Comparison of ENCODE assay signal across 24 cellular contexts in the genomic region with DNA sequence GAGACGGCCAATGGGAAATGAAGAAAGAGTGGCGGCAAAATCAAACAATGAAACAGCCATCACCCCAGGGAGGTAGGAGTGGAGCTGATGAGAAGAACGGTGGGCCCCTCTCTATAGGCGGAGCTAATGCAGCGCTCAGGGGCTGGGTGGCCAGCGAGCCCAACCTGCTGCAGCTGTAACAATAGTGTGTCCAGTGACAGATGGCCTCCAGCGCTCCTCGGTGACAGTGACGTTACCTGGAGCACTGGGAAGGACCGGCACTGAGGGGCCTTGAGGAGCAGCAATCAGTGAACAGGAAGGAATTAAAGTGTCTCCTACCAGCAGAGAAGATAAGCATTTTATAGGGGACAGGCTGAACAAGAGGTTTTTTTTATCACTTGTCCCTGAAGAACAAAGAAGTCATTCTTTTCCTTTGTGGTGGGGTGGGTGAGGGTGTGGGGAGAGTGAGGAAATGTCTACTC.
DNase-seq lines count a peak whose midpoint lies in the region; TF ChIP-seq lines count a peak whose summit lies in the region.
"Had no signal": no experiment of that assay in that cellular context is flagged by ENCODE, and none has a peak within 500 bp of the region (broad histone marks: within the 10 kb centered on the region; RNA-seq: fewer than 3 reads in every experiment).

No MANE protein-coding gene starts in this region.

- no peak overlapping the region for H2AFZ ChIP-seq in hepatocyte
- H2AFZ ChIP-seq: PC-9 had no signal

- TF ChIP-seq CTCF in Peyer's patch (IDR thresholded peaks at IDR 0.05) (no peak), hepatocyte (IDR thresholded peaks at IDR 0.05; ENCODE audit: poor library complexity) (no peak), MCF 10A (IDR thresholded peaks at IDR 0.05; ENCODE audit: unreplicated experiment) (no peak), WERI-Rb-1 (IDR thresholded peaks at IDR 0.05; ENCODE audit: low read depth, low read length) (no peak)

- H3K4me3 ChIP-seq in Peyer's patch (no peak overlapping the region), hepatocyte (no peak overlapping the region), WERI-Rb-1 (ENCODE audit: low read depth, low read length) (no peak overlapping the region)
- H3K4me3 ChIP-seq: HAP-1, PC-9, tibial nerve had no signal

- H3K4me2 ChIP-seq in hepatocyte = no peak overlapping the region
- H3K4me2 ChIP-seq: PC-9 had no signal

- 62% methylated on average over 10 of the region's 10 CpGs for WGBS in hepatocyte (ENCODE audit: low lambda C conversion rate, missing lambda C conversion rate)

- no peaks in the 10 kb centered on the region for H3K79me2 ChIP-seq in hepatocyte

- H3K27me3 Mint-ChIP-seq in MCF 10A (ENCODE audit: insufficient read depth, unreplicated experiment) = no peaks in the 10 kb centered on the region
- H3K27me3 Mint-ChIP-seq: activated CD4-positive, alpha-beta T cell treated with anti-CD3 and anti-CD28 coated beads for 36 hours; activated naive CD4-positive, alpha-beta T cell treated with anti-CD3 and anti-CD28 coated beads, Interleukin-2, amount 50 U/mL, for 24 hours; activated T-helper 17 cell treated with anti-CD3 and anti-CD28 coated beads, Interleukin-2, amount 50 U/mL, for 72 hours had no signal

- H4K20me1 ChIP-seq in hepatocyte (ENCODE audit: insufficient read depth, poor library complexity, severe bottlenecking) = no peaks in the 10 kb centered on the region

- no peaks in the 10 kb centered on the region for H3K9me2 ChIP-seq in hepatocyte (replicated peaks; ENCODE audit: insufficient read depth)

- no peaks in the 10 kb centered on the region for H3K36me3 Mint-ChIP-seq in MCF 10A (ENCODE audit: insufficient read depth, unreplicated experiment)
- H3K36me3 Mint-ChIP-seq: activated naive CD4-positive, alpha-beta T cell treated with anti-CD3 and anti-CD28 coated beads, Interleukin-2, amount 50 U/mL, for 24 hours; CD8-positive, alpha-beta memory T cell; IgD-negative memory B cell; mesothelial cell of epicardium; naive thymus-derived CD4-positive, alpha-beta T cell; stimulated activated effector memory CD8-positive, alpha-beta T cell treated with anti-CD3 and anti-CD28 coated beads, Interleukin-12 subunit alpha, Interleukin-12 subunit beta, amount 100 ng/mL, for 72 hours had no signal

- no TSS peak for BruUV-seq in MCF 10A (replicated peaks; lab: Mats Ljungman, UMichigan)

- H3K9me3 ChIP-seq in Peyer's patch = no peaks in the 10 kb centered on the region
- no peaks in the 10 kb centered on the region for H3K9me3 ChIP-seq in hepatocyte (ENCODE audit: low read depth)
- no peaks in the 10 kb centered on the region for H3K9me3 ChIP-seq in WERI-Rb-1 (ENCODE audit: severe bottlenecking)
- H3K9me3 ChIP-seq: HAP-1, tibial nerve had no signal

- no peak for TF ChIP-seq POLR2A in Peyer's patch (IDR thresholded peaks at IDR 0.05)

- POLR2A ChIA-PET in MCF 10A (lab: Yijun Ruan, JAX) = no interaction called here

- no peaks in the 10 kb centered on the region for H3K36me3 ChIP-seq in Peyer's patch
- no peaks in the 10 kb centered on the region for H3K36me3 ChIP-seq in hepatocyte (replicated peaks; ENCODE audit: insufficient read depth, low read depth)
- H3K36me3 ChIP-seq in WERI-Rb-1 = no peaks in the 10 kb centered on the region
- H3K36me3 ChIP-seq: HAP-1, tibial nerve had no signal

- CTCF ChIA-PET in MCF 10A (lab: Yijun Ruan, JAX) = interaction anchor here (0.6 to 1.6 kb wide), 2 partner anchors 10 to 171 kb away, joined by 3 to 4 read pairs; no protein-coding TSS in a partner anchor

- H3K27ac ChIP-seq in Peyer's patch (peak overlapping the region in 1 of 4 donors; percentile 5), hepatocyte (peak overlapping the region; percentile 44), WERI-Rb-1 (no peak overlapping the region)
- H3K27ac ChIP-seq: PC-9, tibial nerve had no signal

- DNase-seq in LoVo (ENCODE audit: low spot score) = peak; percentile 44
- DNase-seq in Peyer's patch = peak in 2 of 3 donors; percentile 59 to 62
- DNase-seq in hepatocyte (ENCODE audit: low spot score) = peak; percentile 65
- peak; percentile 10 for DNase-seq in retina
- no peak for DNase-seq in MCF 10A (ENCODE audit: unreplicated experiment)
- no peak for DNase-seq in amygdala (lab: John Stamatoyannopoulos, UW)
- DNase-seq in WERI-Rb-1 = no peak
- DNase-seq: activated CD4-positive, alpha-beta T cell treated with anti-CD3 and anti-CD28 coated beads for 36 hours; activated CD8-positive, alpha-beta T cell treated with anti-CD3 and anti-CD28 coated beads, Interleukin-2, amount 10 ng/mL, durations not matched to agents 7 days and 5 days; amniotic stem cell; CD8-positive, alpha-beta memory T cell; islet precursor cell; naive thymus-derived CD4-positive, alpha-beta T cell; NCI-H1694 treated with DMSO at 0.1 percent for 48 hours; NCI-H446 treated with DMSO at 0.1 percent for 48 hours; occipital lobe; PC-9 had no signal

- H3K4me3 Mint-ChIP-seq in MCF 10A (ENCODE audit: unreplicated experiment) = no peak overlapping the region
- H3K4me3 Mint-ChIP-seq: activated CD4-positive, alpha-beta T cell treated with anti-CD3 and anti-CD28 coated beads for 36 hours; activated CD8-positive, alpha-beta T cell treated with anti-CD3 and anti-CD28 coated beads, Interleukin-2, amount 10 ng/mL, durations not matched to agents 7 days and 5 days; activated naive CD4-positive, alpha-beta T cell treated with anti-CD3 and anti-CD28 coated beads, Interleukin-2, amount 50 U/mL, for 24 hours; activated T-helper 17 cell treated with anti-CD3 and anti-CD28 coated beads, Interleukin-2, amount 50 U/mL, for 72 hours; CD8-positive, alpha-beta memory T cell; IgD-negative memory B cell; mesothelial cell of epicardium; naive thymus-derived CD4-positive, alpha-beta T cell; stimulated activated effector memory CD8-positive, alpha-beta T cell treated with anti-CD3 and anti-CD28 coated beads, Interleukin-12 subunit alpha, Interleukin-12 subunit beta, amount 100 ng/mL, for 72 hours had no signal

- no peak overlapping the region for H3K27ac Mint-ChIP-seq in MCF 10A (ENCODE audit: low read depth, unreplicated experiment)
- H3K27ac Mint-ChIP-seq: activated CD4-positive, alpha-beta T cell treated with anti-CD3 and anti-CD28 coated beads for 36 hours; activated CD8-positive, alpha-beta T cell treated with anti-CD3 and anti-CD28 coated beads, Interleukin-2, amount 10 ng/mL, durations not matched to agents 7 days and 5 days; activated naive CD4-positive, alpha-beta T cell treated with anti-CD3 and anti-CD28 coated beads, Interleukin-2, amount 50 U/mL, for 24 hours; activated T-helper 17 cell treated with anti-CD3 and anti-CD28 coated beads, Interleukin-2, amount 50 U/mL, for 72 hours; CD8-positive, alpha-beta memory T cell; mesothelial cell of epicardium; naive thymus-derived CD4-positive, alpha-beta T cell; stimulated activated effector memory CD8-positive, alpha-beta T cell treated with anti-CD3 and anti-CD28 coated beads, Interleukin-12 subunit alpha, Interleukin-12 subunit beta, amount 100 ng/mL, for 72 hours had no signal

- no peaks in the 10 kb centered on the region for H3K4me1 Mint-ChIP-seq in MCF 10A (ENCODE audit: insufficient read depth, unreplicated experiment)
- H3K4me1 Mint-ChIP-seq: activated CD4-positive, alpha-beta T cell treated with anti-CD3 and anti-CD28 coated beads for 36 hours; activated naive CD4-positive, alpha-beta T cell treated with anti-CD3 and anti-CD28 coated beads, Interleukin-2, amount 50 U/mL, for 24 hours; activated T-helper 17 cell treated with anti-CD3 and anti-CD28 coated beads, Interleukin-2, amount 50 U/mL, for 72 hours; CD8-positive, alpha-beta memory T cell; IgD-negative memory B cell; mesothelial cell of epicardium; naive thymus-derived CD4-positive, alpha-beta T cell; stimulated activated effector memory CD8-positive, alpha-beta T cell treated with anti-CD3 and anti-CD28 coated beads, Interleukin-12 subunit alpha, Interleukin-12 subunit beta, amount 100 ng/mL, for 72 hours had no signal

- H3K9me3 Mint-ChIP-seq in MCF 10A (ENCODE audit: unreplicated experiment) = no peaks in the 10 kb centered on the region
- H3K9me3 Mint-ChIP-seq: activated naive CD4-positive, alpha-beta T cell treated with anti-CD3 and anti-CD28 coated beads, Interleukin-2, amount 50 U/mL, for 24 hours; mesothelial cell of epicardium had no signal

- H3K4me1 ChIP-seq in Peyer's patch (no peaks in the 10 kb centered on the region), hepatocyte (ENCODE audit: insufficient read depth) (peaks cover 8% of the 10 kb centered on the region)
- H3K4me1 ChIP-seq: HAP-1, tibial nerve had no signal

- H3K27me3 ChIP-seq in Peyer's patch = no peaks in the 10 kb centered on the region
- H3K27me3 ChIP-seq in hepatocyte = no peaks in the 10 kb centered on the region
- H3K27me3 ChIP-seq in WERI-Rb-1 (ENCODE audit: insufficient read depth, low read depth, severe bottlenecking) = peaks cover 64% of the 10 kb centered on the region
- H3K27me3 ChIP-seq: tibial nerve had no signal

- intact Hi-C loops in MCF 10A (cut with micrococcal nuclease) = no loop called here

Comparison
In these comparisons a context has a peak if more than half of its experiments do, and no peak if none do; other contexts are left out.
1. DNase-seq: peak in LoVo (single experiment), Peyer's patch (2 of 3), hepatocyte (single experiment) and retina (single experiment); none in MCF 10A (single experiment), amygdala (0 of 56) and WERI-Rb-1 (single experiment).